ENCODE assay signal across 22 cellular contexts in the genomic region with DNA sequence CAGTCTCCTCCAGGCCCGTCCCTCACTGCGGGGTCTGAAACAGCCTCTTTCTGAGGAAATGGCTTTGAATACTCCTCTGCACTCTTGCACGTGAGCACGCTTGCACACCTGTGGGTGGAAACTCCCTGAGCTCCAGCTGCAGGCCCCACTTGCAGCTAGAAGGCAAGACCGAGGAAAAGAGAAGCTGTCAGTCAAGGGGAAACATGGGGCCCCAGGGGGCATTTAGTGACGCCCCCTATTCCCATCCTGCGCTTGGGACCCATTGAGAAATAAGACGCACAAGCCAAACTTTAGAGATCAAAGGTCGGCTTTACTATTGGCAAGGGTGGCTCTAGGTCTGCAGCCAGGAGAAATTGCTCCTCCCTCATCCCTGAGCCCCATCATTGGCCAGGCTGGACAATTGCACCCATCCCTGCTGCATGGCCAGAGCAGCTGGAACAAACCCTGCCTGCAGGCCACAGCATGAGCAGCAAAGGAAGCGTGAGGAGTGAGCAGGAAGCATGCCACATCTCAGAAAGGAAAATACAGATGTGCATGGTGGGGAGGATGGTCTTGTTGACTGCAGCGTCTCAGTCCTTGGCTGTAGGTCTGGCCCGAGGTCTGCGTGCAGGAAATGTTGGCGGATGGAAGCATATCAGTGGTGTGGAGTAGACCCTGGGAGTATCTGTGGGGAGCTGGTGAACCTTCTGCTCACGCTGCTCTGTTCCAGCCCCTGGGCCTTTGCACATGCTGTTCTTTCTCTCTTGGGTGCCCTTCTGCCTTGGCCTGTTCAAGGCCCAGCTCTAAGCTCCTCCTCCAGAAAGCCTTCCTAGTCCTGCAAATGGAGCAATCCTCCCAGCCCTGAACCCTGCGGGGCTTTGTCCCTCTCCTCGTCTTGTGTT.
A peak's percentile ranks its signal among the peaks of the same experiment; 100 is the strongest.
DNase-seq lines count a peak whose midpoint lies in the region; ATAC-seq and TF ChIP-seq lines count a peak whose summit lies in the region.
"Had no signal": no experiment of that assay in that cellular context is flagged by ENCODE, and none has a peak within 500 bp of the region (broad histone marks: within the 10 kb centered on the region; RNA-seq: fewer than 3 reads in every experiment).

No MANE protein-coding gene starts in this region.

- H3K9me3 Mint-ChIP-seq in chondrocyte (ENCODE audit: low read depth) = peaks cover 7% of the 10 kb centered on the region
- H3K9me3 Mint-ChIP-seq in HFFc6 = peaks cover 5% of the 10 kb centered on the region; the same call in 1 of the 2 replicates

- 0 out of 2 replicates have a peak overlapping the region, but pooled peaks have one; percentile 16 for H3K9ac ChIP-seq in BLaER1

- H3K27me3 ChIP-seq in BLaER1 (no peaks in the 10 kb centered on the region), osteoblast (ENCODE audit: insufficient read depth, low read length) (no peaks in the 10 kb centered on the region)
- H3K27me3 ChIP-seq: SJSA1 had no signal

- peaks cover 5% of the 10 kb centered on the region for H3K27me3 Mint-ChIP-seq in chondrocyte (ENCODE audit: low read depth)
- peaks cover 33% of the 10 kb centered on the region for H3K27me3 Mint-ChIP-seq in HFFc6 (ENCODE audit: insufficient read depth)

- peak overlapping the region; percentile 65 for H3K4me2 ChIP-seq in BLaER1
- no peak overlapping the region for H3K4me2 ChIP-seq in osteoblast (ENCODE audit: insufficient read depth, low read length)
- H3K4me2 ChIP-seq: PC-9 had no signal

- DNase-seq in chondrocyte (ENCODE audit: low spot score) (peak; percentile 36), osteoblast (ENCODE audit: insufficient read length, low spot score, missing footprints) (peak; percentile 84), HFFc6 (no peak), GM10266 (ENCODE audit: extremely low spot score) (no peak)
- DNase-seq: CD4-positive, CD25-positive, alpha-beta regulatory T cell; HCEC 1CT; Kasumi-1; MV-4-11; NCI-H1105 treated with DMSO at 0.1 percent for 48 hours; NCI-H146; NCI-H2029; NCI-H446 treated with DMSO at 0.1 percent for 48 hours; NCI-H526; NCI-H82; NK-92 treated with Interleukin-12 subunit alpha and Interleukin-12 subunit beta, amount 100 ng/mL, for 24 hours; PC-9; Right ventricle myocardium superior had no signal

- H3K4me3 ChIP-seq in BLaER1 = no peak overlapping the region
- no peak overlapping the region for H3K4me3 ChIP-seq in osteoblast (ENCODE audit: insufficient read depth, low read length)
- H3K4me3 ChIP-seq: K562, PC-9, SJSA1 had no signal

- no peak overlapping the region for H3K27ac Mint-ChIP-seq in chondrocyte (ENCODE audit: unreplicated experiment)
- H3K27ac Mint-ChIP-seq in HFFc6 = no peak overlapping the region
- H3K27ac Mint-ChIP-seq: CD4-positive, CD25-positive, alpha-beta regulatory T cell had no signal

- H3K4me1 Mint-ChIP-seq in chondrocyte (ENCODE audit: low read depth) (peaks cover 2% of the 10 kb centered on the region), HFFc6 (ENCODE audit: low read depth) (no peaks in the 10 kb centered on the region)
- H3K4me1 Mint-ChIP-seq: CD4-positive, CD25-positive, alpha-beta regulatory T cell had no signal

- H3K9me3 ChIP-seq in BLaER1 (peaks cover 21% of the 10 kb centered on the region), osteoblast (ENCODE audit: low read depth, low read length) (no peaks in the 10 kb centered on the region)
- H3K9me3 ChIP-seq: SJSA1 had no signal

- H3K4me3 Mint-ChIP-seq in chondrocyte (ENCODE audit: unreplicated experiment) = no peak overlapping the region
- no peak overlapping the region for H3K4me3 Mint-ChIP-seq in HFFc6
- H3K4me3 Mint-ChIP-seq: CD4-positive, CD25-positive, alpha-beta regulatory T cell had no signal

- H3K36me3 ChIP-seq in BLaER1 = no peaks in the 10 kb centered on the region
- no peaks in the 10 kb centered on the region for H3K36me3 ChIP-seq in osteoblast (ENCODE audit: insufficient read depth, low read length)
- H3K36me3 ChIP-seq: SJSA1 had no signal

- H4K20me1 ChIP-seq in BLaER1 (no peaks in the 10 kb centered on the region), osteoblast (ENCODE audit: insufficient read depth, low read length) (no peaks in the 10 kb centered on the region)

- peak overlapping the region; percentile 48 for H3K27ac ChIP-seq in BLaER1
- no peak overlapping the region for H3K27ac ChIP-seq in osteoblast (ENCODE audit: low read depth, low read length)
- H3K27ac ChIP-seq in temporal lobe (ENCODE audit: low read depth, low read length) = peak overlapping the region; percentile 84
- H3K27ac ChIP-seq: PC-9, SJSA1 had no signal

- peaks cover 7% of the 10 kb centered on the region for H3K36me3 Mint-ChIP-seq in chondrocyte (ENCODE audit: low read depth)
- H3K36me3 Mint-ChIP-seq in HFFc6 (ENCODE audit: low read depth) = 0 out of 2 replicates have a peak, but pooled peaks cover 3% of the 10 kb centered on the region
- H3K36me3 Mint-ChIP-seq: CD4-positive, CD25-positive, alpha-beta regulatory T cell had no signal

- no peak overlapping the region for H2AFZ ChIP-seq in osteoblast (ENCODE audit: low read length)
- H2AFZ ChIP-seq: PC-9 had no signal

- no peak for ATAC-seq in GM19324 (IDR thresholded peaks at IDR 0.05; ENCODE audit: low FRiP score, unreplicated experiment)
- ATAC-seq: K562 had no signal

- TF ChIP-seq CTCF in chondrocyte (IDR thresholded peaks at IDR 0.05) (no peak), osteoblast (IDR thresholded peaks at IDR 0.05; ENCODE audit: extremely low read depth, low read depth, low read length) (no peak), HFFc6 (IDR thresholded peaks at IDR 0.05) (no peak), GM10266 (IDR thresholded peaks at IDR 0.05; ENCODE audit: control insufficient read depth, insufficient read depth, low read depth, missing control alignments) (no peak)

- H3K4me1 ChIP-seq in BLaER1 (peaks cover 19% of the 10 kb centered on the region), osteoblast (ENCODE audit: insufficient read depth, low read length) (no peaks in the 10 kb centered on the region)

- H3K79me2 ChIP-seq in osteoblast (ENCODE audit: insufficient read depth, low read length) = no peaks in the 10 kb centered on the region

Comparison
In these comparisons a context has a peak if more than half of its experiments do, and no peak if none do; other contexts are left out.
1. DNase-seq: peak in chondrocyte (single experiment) and osteoblast (single experiment); none in HFFc6 (single experiment) and GM10266 (single experiment).